Comparison of ENCODE assay signal across 8 cellular contexts in the genomic region with DNA sequence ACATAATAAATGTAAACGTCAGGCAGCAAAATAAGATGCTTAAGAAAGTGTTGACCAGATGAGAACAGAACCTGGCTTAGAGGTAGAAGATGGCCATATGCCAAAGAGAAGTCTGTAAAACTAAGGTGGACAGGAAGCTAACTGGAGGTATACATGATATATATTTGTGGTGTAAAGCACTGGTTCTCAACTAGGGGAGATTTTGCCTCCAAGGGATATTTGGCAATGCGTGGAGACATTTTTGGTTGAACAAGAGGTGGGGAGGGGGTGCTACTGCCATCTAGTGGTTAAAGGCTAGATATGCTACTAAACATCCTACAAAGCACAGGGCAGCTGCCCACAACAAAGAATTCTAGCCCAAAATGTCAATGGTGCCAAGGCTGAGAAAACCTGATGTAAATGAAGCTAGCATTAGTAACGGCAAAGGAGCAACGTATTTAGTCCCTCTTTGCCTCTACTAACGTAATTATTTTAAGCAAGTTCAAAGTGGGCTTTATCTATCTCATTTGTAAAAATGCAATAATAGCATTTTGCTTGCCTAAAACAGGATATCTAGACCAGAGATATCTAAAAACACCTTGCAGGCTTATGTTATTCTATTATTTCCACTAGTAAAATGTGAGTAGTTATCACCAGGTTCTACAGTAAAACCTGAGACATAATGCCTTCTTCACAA.
A peak's percentile ranks its signal among the peaks of the same experiment; 100 is the strongest.
DNase-seq lines count a peak whose midpoint lies in the region; TF ChIP-seq lines count a peak whose summit lies in the region.

No MANE protein-coding gene starts in this region.

- no peak overlapping the region for H3K27ac Mint-ChIP-seq in osteocyte (ENCODE audit: unreplicated experiment)

- no peak for TF ChIP-seq POLR2A in uterus (IDR thresholded peaks at IDR 0.05)

- H3K79me2 ChIP-seq in PC-9 (ENCODE audit: low read depth), result no peaks in the 10 kb centered on the region

- no peak overlapping the region for H2AFZ ChIP-seq in PC-9

- BruUV-seq in PC-9 (replicated peaks; lab: Mats Ljungman, UMichigan), result no TSS peak

- no peaks in the 10 kb centered on the region for H3K9me3 ChIP-seq in PC-9 (ENCODE audit: insufficient read depth, low read depth)
- no peaks in the 10 kb centered on the region for H3K9me3 ChIP-seq in uterus

- POLR2A ChIA-PET in PC-9 (lab: Charles Lee; ENCODE audit: unreplicated experiment), result no interaction called here

- in situ Hi-C loops in ACHN (cut with HindIII; ENCODE audit: low pct_ligation_motif_present, low pct_unique_long_range_greater_than_20kb, low sequenced_read_pairs) (no loop called here), GM13977 (cut with MboI; ENCODE audit: low pct_unique_long_range_greater_than_20kb, low sequenced_read_pairs, unreplicated experiment) (loop anchor here (10.0 kb wide), 1 partner anchor 846 kb away; no protein-coding TSS in a partner anchor), KBM-7 (cut with MboI; ENCODE audit: low pct_unique_long_range_greater_than_20kb, low sequenced_read_pairs) (no loop called here)

- CTCF ChIA-PET in PC-9 (lab: Charles Lee), result interaction anchor here (0.6 to 0.7 kb wide), 3 partner anchors 62 to 939 kb away, joined by 3 to 8 read pairs (median 4); no protein-coding TSS in a partner anchor

- no peaks in the 10 kb centered on the region for H3K27me3 Mint-ChIP-seq in osteocyte (ENCODE audit: unreplicated experiment)

- H3K4me3 Mint-ChIP-seq in osteocyte (ENCODE audit: unreplicated experiment), result no peak overlapping the region

- TF ChIP-seq CTCF in GM13977 (IDR thresholded peaks at IDR 0.05; ENCODE audit: extremely low read depth, insufficient read depth, missing control alignments) (peak; percentile 62), PC-9 (conservative IDR thresholded peaks at IDR 0.05) (peak; percentile 75), osteocyte (IDR thresholded peaks at IDR 0.05) (peak; percentile 90), uterus (IDR thresholded peaks at IDR 0.05) (peak; percentile 45 to 64 (median 58))

- DNase-seq in ACHN (peak; percentile 58), GM13977 (ENCODE audit: low spot score) (no peak), KBM-7 (peak; percentile 76), PC-9 (peak; percentile 38), activated T-cell treated with anti-CD3 and anti-CD28 coated beads for 48 hours (ENCODE audit: low read depth) (peak; percentile 6), fibroblast of the conjunctiva (ENCODE audit: low read depth) (peak; percentile 57), osteocyte (ENCODE audit: extremely low spot score, unreplicated experiment) (no peak), uterus (peak; percentile 22 to 27)

- no peak overlapping the region for H3K27ac ChIP-seq in PC-9
- no peak overlapping the region for H3K27ac ChIP-seq in uterus

- intact Hi-C loops in PC-9 (cut with micrococcal nuclease; ENCODE audit: unreplicated experiment) (loop anchor here (2.0 kb wide), 1 partner anchor 852 kb away; no protein-coding TSS in a partner anchor), uterus (cut with DNase I; ENCODE audit: low total_unique reads) (no loop called here)

- H3K4me3 ChIP-seq in PC-9 (no peak overlapping the region), uterus (no peak overlapping the region)

- no peaks in the 10 kb centered on the region for H3F3A ChIP-seq in PC-9 (ENCODE audit: insufficient read depth, low read depth)

- no peak overlapping the region for H3K4me2 ChIP-seq in PC-9

- H3K4me1 ChIP-seq in PC-9 (replicated peaks; ENCODE audit: insufficient read depth) (no peaks in the 10 kb centered on the region), uterus (no peaks in the 10 kb centered on the region)

- H3K36me3 Mint-ChIP-seq in osteocyte (ENCODE audit: unreplicated experiment), result peaks cover 5% of the 10 kb centered on the region

- peaks cover 2% of the 10 kb centered on the region for H3K4me1 Mint-ChIP-seq in osteocyte (ENCODE audit: unreplicated experiment)

- peaks cover 6% of the 10 kb centered on the region for H3K9me3 Mint-ChIP-seq in osteocyte (ENCODE audit: unreplicated experiment)

- no peaks in the 10 kb centered on the region for H3K9me2 ChIP-seq in PC-9 (ENCODE audit: insufficient read depth)

- H3K27me3 ChIP-seq in PC-9 (ENCODE audit: insufficient read depth, low read depth), result no peaks in the 10 kb centered on the region
- H3K27me3 ChIP-seq in uterus, result no peaks in the 10 kb centered on the region

- no peaks in the 10 kb centered on the region for H4K20me1 ChIP-seq in PC-9 (ENCODE audit: insufficient read depth)

- no peaks in the 10 kb centered on the region for H3K36me3 ChIP-seq in PC-9 (ENCODE audit: low read depth)
- H3K36me3 ChIP-seq in uterus, result no peaks in the 10 kb centered on the region

Comparison
In these comparisons a context has a peak if more than half of its experiments do, and no peak if none do; other contexts are left out.
1. DNase-seq: peak in ACHN (single experiment), KBM-7 (single experiment), PC-9 (2 of 2), activated T-cell treated with anti-CD3 and anti-CD28 coated beads for 48 hours (single experiment), fibroblast of the conjunctiva (single experiment) and uterus (2 of 2); none in GM13977 (single experiment) and osteocyte (single experiment).
2. Peak in every context shown above with its lines, with median percentiles within 50 percentile points of each other: CTCF ChIP-seq.